24 cellular contexts compared by ENCODE assay signal in the genomic region with DNA sequence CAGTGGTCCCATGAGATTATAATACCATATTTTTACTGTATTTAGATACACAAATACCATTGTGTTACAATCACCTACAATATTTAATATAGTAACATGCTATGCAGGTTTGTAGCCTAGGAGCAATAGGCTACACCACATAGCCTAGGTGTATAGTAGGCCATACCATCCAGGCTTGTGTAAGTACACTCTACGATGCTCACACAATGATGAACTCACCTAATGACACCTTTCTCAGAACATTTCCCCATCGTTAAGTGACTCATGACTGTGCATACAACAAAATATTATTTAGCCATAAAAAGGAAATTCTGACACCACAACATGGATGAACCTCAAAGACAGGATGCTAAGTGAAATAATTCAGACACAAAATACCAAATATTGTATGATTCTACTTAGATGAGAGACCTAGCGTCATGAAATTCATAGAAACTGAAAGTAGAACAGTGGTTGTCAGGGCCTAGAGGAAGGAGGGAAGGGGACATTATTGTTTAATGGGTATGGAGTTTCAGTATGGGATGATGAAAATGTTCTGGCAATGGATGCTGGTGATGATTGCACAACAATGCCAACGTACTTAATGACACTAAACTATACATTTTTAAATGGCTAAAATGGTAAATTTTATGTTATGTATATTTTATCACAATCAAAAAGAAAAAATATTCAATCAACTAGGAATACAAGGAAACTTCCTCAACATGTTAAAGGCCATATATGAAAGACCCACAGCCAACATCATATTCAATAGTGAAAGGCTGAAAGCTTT. TPM values are rescaled to one million over a fixed set of nuclear protein-coding genes. Genes with fewer than 3 reads are reported as not detected.
DNase-seq lines count a peak whose midpoint lies in the region; ATAC-seq and TF ChIP-seq lines count a peak whose summit lies in the region.
"Had no signal": no experiment of that assay in that cellular context is flagged by ENCODE, and none has a peak within 500 bp of the region (broad histone marks: within the 10 kb centered on the region; RNA-seq: fewer than 3 reads in every experiment).

No MANE protein-coding gene starts in this region.

- no peak for DNase-seq in activated T-cell treated with anti-CD3 and anti-CD28 coated beads, Interleukin-2, amount 50 U/mL, for 4 hours
- no peak for DNase-seq in activated T-cell treated with anti-CD3 and anti-CD28 coated beads, Interleukin-2, amount 50 U/mL, for 1 hour
- DNase-seq in NCI-H146 (lab: John Stamatoyannopoulos, UW): peak; percentile 28
- DNase-seq in RWPE2 (ENCODE audit: low spot score): no peak
- no peak for DNase-seq in stimulated activated naive CD8-positive, alpha-beta T cell treated with anti-CD3 and anti-CD28 coated beads, Interleukin-15, amount 100 ng/mL, for 72 hours
- DNase-seq in stomach: no peak
- no peak for DNase-seq in C1 segment of cervical spinal cord (lab: John Stamatoyannopoulos, UW)
- no peak for DNase-seq in MM.1S
- DNase-seq: activated CD4-positive, alpha-beta T cell treated with anti-CD3 and anti-CD28 coated beads, Interleukin-2, amount 10 ng/mL, durations not matched to agents 24 days and 14 days; activated CD8-positive, alpha-beta memory T cell treated with anti-CD3 and anti-CD28 coated beads, Interleukin-2, amount 50 U/mL, for 4 hours; activated gamma-delta T cell treated with Interleukin-2 at 50 U/mL for 16 hours; amniotic stem cell; CD4-positive, alpha-beta memory T cell; left ventricle myocardium superior; NCI-H1105 treated with DMSO at 0.1 percent for 48 hours; NCI-H2171; NCI-H82; stimulated activated CD4-positive, alpha-beta T cell treated with anti-CD3 and anti-CD28 coated beads, Interleukin-1b, Interleukin-23, amount 100 ng/mL, for 48 hours; stimulated activated naive B cell treated with anti-CD40 and anti-IgM and Interleukin-4, amounts not matched to agents 10 μg/mL and 1 μg/mL and 100 μg/mL, for 72 hours; thyroid gland had no signal

- 81 to 87% (median 85%) methylated on average over 4 of the region's 4 CpGs for WGBS in stomach, 5 donors

- no peak overlapping the region for H3K9ac ChIP-seq in MM.1S (ENCODE audit: low read length)

- peaks cover 3% of the 10 kb centered on the region for H3K4me1 Mint-ChIP-seq in activated T-cell treated with anti-CD3 and anti-CD28 coated beads, Interleukin-2, amount 50 U/mL, for 4 hours (ENCODE audit: low read depth)
- peaks cover 5% of the 10 kb centered on the region for H3K4me1 Mint-ChIP-seq in stimulated activated naive CD8-positive, alpha-beta T cell treated with anti-CD3 and anti-CD28 coated beads, Interleukin-15, amount 100 ng/mL, for 72 hours
- H3K4me1 Mint-ChIP-seq: neural crest cell had no signal

- no peaks in the 10 kb centered on the region for H3K79me2 ChIP-seq in MM.1S (ENCODE audit: low read length)
- H3K79me2 ChIP-seq: hepatocyte had no signal

- H3K9me3 Mint-ChIP-seq in activated T-cell treated with anti-CD3 and anti-CD28 coated beads, Interleukin-2, amount 50 U/mL, for 4 hours: no peaks in the 10 kb centered on the region
- no peaks in the 10 kb centered on the region for H3K9me3 Mint-ChIP-seq in stimulated activated naive CD8-positive, alpha-beta T cell treated with anti-CD3 and anti-CD28 coated beads, Interleukin-15, amount 100 ng/mL, for 72 hours
- H3K9me3 Mint-ChIP-seq: activated CD4-positive, alpha-beta T cell treated with anti-CD3 and anti-CD28 coated beads, Interleukin-2, amount 10 ng/mL, durations not matched to agents 24 days and 14 days; CD4-positive, alpha-beta memory T cell; dendritic cell treated with granulocyte-macrophage colony-stimulating factor and Interleukin-4, amounts not matched to agents 40 ng/mL and 50 ng/mL, for 4 days; neural crest cell; stimulated activated naive B cell treated with anti-CD40 and anti-IgM and Interleukin-4, amounts not matched to agents 10 μg/mL and 1 μg/mL and 100 μg/mL, for 72 hours had no signal

- intact Hi-C loops in stomach (cut with DNase I; ENCODE audit: low total_unique reads): no loop called here

- H3K27me3 ChIP-seq in RWPE2 (ENCODE audit: insufficient read depth, poor library complexity, severe bottlenecking) (no peaks in the 10 kb centered on the region), stomach (no peaks in the 10 kb centered on the region), MM.1S (replicated peaks; ENCODE audit: insufficient read depth, low read length) (no peaks in the 10 kb centered on the region)
- H3K27me3 ChIP-seq: hepatocyte, thyroid gland had no signal

- no peaks in the 10 kb centered on the region for H4K20me1 ChIP-seq in MM.1S (ENCODE audit: insufficient read depth, low read length)

- H2AFZ ChIP-seq in MM.1S (ENCODE audit: low read length): no peak overlapping the region
- H2AFZ ChIP-seq: hepatocyte had no signal

- H3K4me2 ChIP-seq in MM.1S (ENCODE audit: low read depth, low read length): no peak overlapping the region
- H3K4me2 ChIP-seq: hepatocyte had no signal

- H3K27ac Mint-ChIP-seq in stimulated activated naive CD8-positive, alpha-beta T cell treated with anti-CD3 and anti-CD28 coated beads, Interleukin-15, amount 100 ng/mL, for 72 hours: no peak overlapping the region
- H3K27ac Mint-ChIP-seq: activated CD4-positive, alpha-beta T cell treated with anti-CD3 and anti-CD28 coated beads, Interleukin-2, amount 10 ng/mL, durations not matched to agents 24 days and 14 days; CD4-positive, alpha-beta memory T cell; dendritic cell treated with granulocyte-macrophage colony-stimulating factor and Interleukin-4, amounts not matched to agents 40 ng/mL and 50 ng/mL, for 4 days; stimulated activated naive B cell treated with anti-CD40 and anti-IgM and Interleukin-4, amounts not matched to agents 10 μg/mL and 1 μg/mL and 100 μg/mL, for 72 hours had no signal

- H3K9me3 ChIP-seq in RWPE2 (ENCODE audit: severe bottlenecking): no peaks in the 10 kb centered on the region
- no peaks in the 10 kb centered on the region for H3K9me3 ChIP-seq in stomach
- no peaks in the 10 kb centered on the region for H3K9me3 ChIP-seq in MM.1S (replicated peaks; ENCODE audit: insufficient read depth, low read length)
- H3K9me3 ChIP-seq: prostate gland, thyroid gland had no signal

- H3K27me3 Mint-ChIP-seq in activated T-cell treated with anti-CD3 and anti-CD28 coated beads, Interleukin-2, amount 50 U/mL, for 4 hours (ENCODE audit: low read depth): no peaks in the 10 kb centered on the region
- H3K27me3 Mint-ChIP-seq in stimulated activated naive CD8-positive, alpha-beta T cell treated with anti-CD3 and anti-CD28 coated beads, Interleukin-15, amount 100 ng/mL, for 72 hours: no peaks in the 10 kb centered on the region
- H3K27me3 Mint-ChIP-seq: CD4-positive, alpha-beta memory T cell; dendritic cell treated with granulocyte-macrophage colony-stimulating factor and Interleukin-4, amounts not matched to agents 40 ng/mL and 50 ng/mL, for 4 days; stimulated activated naive B cell treated with anti-CD40 and anti-IgM and Interleukin-4, amounts not matched to agents 10 μg/mL and 1 μg/mL and 100 μg/mL, for 72 hours had no signal

- H3F3A ChIP-seq in MM.1S (ENCODE audit: insufficient read depth, low read length): peaks cover 3% of the 10 kb centered on the region; the same call in 1 of the 2 replicates

- TF ChIP-seq EP300 in stomach (IDR thresholded peaks at IDR 0.05): no peak

- H3K4me1 ChIP-seq in RWPE2 (ENCODE audit: insufficient read depth, poor library complexity, severe bottlenecking): no peaks in the 10 kb centered on the region
- H3K4me1 ChIP-seq in stomach: peaks cover 0 to 5% (median under 1%) of the 10 kb centered on the region in 4 donors
- 0 out of 2 replicates have a peak, but pooled peaks cover under 1% of the 10 kb centered on the region for H3K4me1 ChIP-seq in MM.1S (ENCODE audit: low read length)
- H3K4me1 ChIP-seq: prostate gland had no signal

- H3K36me3 Mint-ChIP-seq in activated T-cell treated with anti-CD3 and anti-CD28 coated beads, Interleukin-2, amount 50 U/mL, for 4 hours (ENCODE audit: insufficient read depth): no peaks in the 10 kb centered on the region
- H3K36me3 Mint-ChIP-seq: CD4-positive, alpha-beta memory T cell; stimulated activated naive B cell treated with anti-CD40 and anti-IgM and Interleukin-4, amounts not matched to agents 10 μg/mL and 1 μg/mL and 100 μg/mL, for 72 hours had no signal

- H3K36me3 ChIP-seq in RWPE2 (ENCODE audit: low read depth): no peaks in the 10 kb centered on the region
- no peaks in the 10 kb centered on the region for H3K36me3 ChIP-seq in stomach
- H3K36me3 ChIP-seq in MM.1S (replicated peaks; ENCODE audit: insufficient read depth, low read length): no peaks in the 10 kb centered on the region
- H3K36me3 ChIP-seq: prostate gland, thyroid gland had no signal

- TF ChIP-seq CTCF in RWPE2 (IDR thresholded peaks at IDR 0.05; ENCODE audit: poor library complexity, severe bottlenecking) (no peak), stomach (IDR thresholded peaks at IDR 0.05) (no peak), MM.1S (IDR thresholded peaks at IDR 0.05; ENCODE audit: low read length) (no peak)

- H3K9me2 ChIP-seq in MM.1S (replicated peaks; ENCODE audit: insufficient read depth, low read length): no peaks in the 10 kb centered on the region

- ATAC-seq in activated T-cell treated with anti-CD3 and anti-CD28 coated beads, Interleukin-2, amount 50 U/mL, for 4 hours: peak; percentile 40 to 59
- peak; percentile 44; the same call in 1 of the 3 replicates for ATAC-seq in RWPE2 (ENCODE audit: low read depth)
- ATAC-seq in stimulated activated naive CD8-positive, alpha-beta T cell treated with anti-CD3 and anti-CD28 coated beads, Interleukin-15, amount 100 ng/mL, for 72 hours: peak; percentile 60
- ATAC-seq: left ventricle myocardium superior; stimulated activated naive B cell treated with anti-CD40 and anti-IgM and Interleukin-4, amounts not matched to agents 10 μg/mL and 1 μg/mL and 100 μg/mL, for 72 hours had no signal

- no peak overlapping the region for H3K27ac ChIP-seq in RWPE2 (ENCODE audit: poor library complexity, severe bottlenecking)
- H3K27ac ChIP-seq in stomach: no peak overlapping the region
- H3K27ac ChIP-seq in MM.1S (ENCODE audit: low read length): no peak overlapping the region
- H3K27ac ChIP-seq: hepatocyte, prostate gland, thyroid gland had no signal

- H3K4me3 Mint-ChIP-seq in activated T-cell treated with anti-CD3 and anti-CD28 coated beads, Interleukin-2, amount 50 U/mL, for 4 hours: no peak overlapping the region
- H3K4me3 Mint-ChIP-seq in stimulated activated naive CD8-positive, alpha-beta T cell treated with anti-CD3 and anti-CD28 coated beads, Interleukin-15, amount 100 ng/mL, for 72 hours: no peak overlapping the region
- H3K4me3 Mint-ChIP-seq: activated CD4-positive, alpha-beta T cell treated with anti-CD3 and anti-CD28 coated beads, Interleukin-2, amount 10 ng/mL, durations not matched to agents 24 days and 14 days; CD4-positive, alpha-beta memory T cell; dendritic cell treated with granulocyte-macrophage colony-stimulating factor and Interleukin-4, amounts not matched to agents 40 ng/mL and 50 ng/mL, for 4 days; neural crest cell; stimulated activated naive B cell treated with anti-CD40 and anti-IgM and Interleukin-4, amounts not matched to agents 10 μg/mL and 1 μg/mL and 100 μg/mL, for 72 hours had no signal

- H3K4me3 ChIP-seq in RWPE2 (ENCODE audit: severe bottlenecking) (no peak overlapping the region), stomach (no peak overlapping the region), MM.1S (ENCODE audit: low read length) (no peak overlapping the region)
- H3K4me3 ChIP-seq: hepatocyte, prostate gland, thyroid gland had no signal

- TF ChIP-seq POLR2A in stomach (IDR thresholded peaks at IDR 0.05): no peak

RNA-seq across cellular contexts. Expression of gene C16orf87, which starts 5.7 kb away (rescaled TPM):
- total RNA-seq in activated T-cell treated with anti-CD3 and anti-CD28 coated beads, Interleukin-2, amount 50 U/mL, for 4 hours: 10 to 100 TPM; 19.5 to 24.8 (median 22.4) TPM
- total RNA-seq in stomach: 10 to 100 TPM in 2 of 5 donors, 1 to 10 TPM in 2, not detected in 1; 1.3 to 16.2 (median 8.4) TPM
- polyA plus RNA-seq in stomach: 1 to 10 TPM; 2.7 to 3.9 (median 3.7) TPM

RNA-seq across cellular contexts. Expression of gene GPT2, which starts 47.5 kb away (rescaled TPM):
- 10 to 100 TPM in 2 of 3 donors, 1 to 10 TPM in 1; 8.8 to 18.1 (median 11.2) TPM for total RNA-seq in activated T-cell treated with anti-CD3 and anti-CD28 coated beads, Interleukin-2, amount 50 U/mL, for 4 hours
- total RNA-seq in stomach: 100 to 1,000 TPM in 1 of 5 donors, 10 to 100 TPM in 4; 29.2 to 167 (median 50.2) TPM
- polyA plus RNA-seq in stomach: 10 to 100 TPM; 63.3 to 75.3 (median 69.7) TPM
